ENCODE assay signal across 19 cellular contexts in genomic region chr2:126796931-126797621, GRCh38.
A peak's percentile ranks its signal among the peaks of the same experiment; 100 is the strongest.
DNase-seq lines count a peak whose midpoint lies in the region; ATAC-seq and TF ChIP-seq lines count a peak whose summit lies in the region.
"Had no signal": no experiment of that assay in that cellular context is flagged by ENCODE, and none has a peak within 500 bp of the region (broad histone marks: within the 10 kb centered on the region; RNA-seq: fewer than 3 reads in every experiment).

No MANE protein-coding gene starts in this region.

- no CpG with 5 or more reads among the region's 14 CpGs for WGBS in H9 (ENCODE audit: extremely low coverage, insufficient read length, low lambda C conversion rate)
- 90% methylated on average over 14 of the region's 14 CpGs for WGBS in sigmoid colon, 2 donors
- 96% methylated on average over 14 of the region's 14 CpGs for WGBS in hepatocyte (ENCODE audit: low lambda C conversion rate, missing lambda C conversion rate)

- no peak overlapping the region for H2BK12ac ChIP-seq in H9 (ENCODE audit: insufficient read length, low read depth, low read length)

- H4K5ac ChIP-seq in H9 (ENCODE audit: insufficient read length, low read depth, low read length): no peak overlapping the region

- no peak overlapping the region for H3T11ph ChIP-seq in H9 (ENCODE audit: low read length)

- H2BK15ac ChIP-seq in H9 (ENCODE audit: low read depth, low read length): no peak overlapping the region

- no peak overlapping the region for H3K4me3 Mint-ChIP-seq in H9

- no peak overlapping the region for H2BK120ac ChIP-seq in H9 (ENCODE audit: low read depth, low read length, poor library complexity, severe bottlenecking)

- H3K27ac ChIP-seq in H9 (ENCODE audit: insufficient read length, low read depth, low read length) (no peak overlapping the region), sigmoid colon (no peak overlapping the region), hepatocyte (no peak overlapping the region)
- H3K27ac ChIP-seq: C4-2B had no signal

- no peak overlapping the region for H3K9ac ChIP-seq in H9 (ENCODE audit: extremely low read depth, insufficient read length, low read length)

- H3K4me1 Mint-ChIP-seq in H9: peaks cover 17 to 19% of the 10 kb centered on the region in 2 experiments

- no peaks in the 10 kb centered on the region for H3K9me3 ChIP-seq in H9 (ENCODE audit: control insufficient read depth, low read depth, low read length)
- H3K9me3 ChIP-seq in sigmoid colon: no peaks in the 10 kb centered on the region
- H3K9me3 ChIP-seq in hepatocyte (ENCODE audit: low read depth): no peaks in the 10 kb centered on the region

- H3K4me1 ChIP-seq in H9 (ENCODE audit: insufficient read depth, low read length) (no peaks in the 10 kb centered on the region), sigmoid colon (no peaks in the 10 kb centered on the region), hepatocyte (ENCODE audit: insufficient read depth) (no peaks in the 10 kb centered on the region)

- DNase-seq in H9 (peak; percentile 21), SIG-M5 treated with dmso at 0.1 percent for 504 hours (lab: John Stamatoyannopoulos, UW; ENCODE audit: unreplicated experiment) (peak; percentile 70), left lobe of liver (ENCODE audit: low spot score) (peak; percentile 23), sigmoid colon (peak; percentile 24), hepatocyte (ENCODE audit: low spot score) (no peak)
- DNase-seq in activated naive CD4-positive, alpha-beta T cell treated with Interleukin-2 at 50 U/mL for 16 hours: no peak
- DNase-seq: DMS 273 treated with DMSO at 0.1 percent for 48 hours, GDM1, GOT3, KBM-7, NCI-H1417 treated with DMSO at 0.1 percent for 48 hours, NCI-H2029, NCI-H2171 treated with DMSO at 0.1 percent for 48 hours, NCI-H510A, NCI-H82, PC-3 had no signal

- H2BK20ac ChIP-seq in H9 (ENCODE audit: low read depth, low read length, poor library complexity, severe bottlenecking): no peak overlapping the region

- H3K27me3 ChIP-seq in H9 (ENCODE audit: insufficient read depth, low read length) (no peaks in the 10 kb centered on the region), sigmoid colon (peaks cover 0 to 7% (median 0%) of the 10 kb centered on the region in 3 donors), hepatocyte (peaks cover 24% of the 10 kb centered on the region)

- H2BK5ac ChIP-seq in H9 (ENCODE audit: insufficient read length, low read length): no peak overlapping the region

- H2AFZ ChIP-seq in H9 (ENCODE audit: low read length) (no peak overlapping the region), hepatocyte (no peak overlapping the region)

- H3K23ac ChIP-seq in H9 (ENCODE audit: insufficient read length, low read depth, low read length): no peak overlapping the region

- no peaks in the 10 kb centered on the region; a peak in 1 of 7 replicates for H3K36me3 Mint-ChIP-seq in H9 (ENCODE audit: insufficient read depth in 1 of 3, low read depth in 3 of 3)

- no peaks in the 10 kb centered on the region for H3K9me2 ChIP-seq in hepatocyte (replicated peaks; ENCODE audit: insufficient read depth)

- H3K4me3 ChIP-seq in sigmoid colon (no peak overlapping the region), hepatocyte (no peak overlapping the region)
- H3K4me3 ChIP-seq: GM12878 had no signal

- no peak overlapping the region for H3K18ac ChIP-seq in H9 (ENCODE audit: insufficient read length, low read depth, low read length)

- TF ChIP-seq CTCF in H9 (conservative IDR thresholded peaks at IDR 0.05): no peak
- TF ChIP-seq CTCF in sigmoid colon (IDR thresholded peaks at IDR 0.05): no peak
- no peak for TF ChIP-seq CTCF in hepatocyte (IDR thresholded peaks at IDR 0.05; ENCODE audit: poor library complexity)

- H3K14ac ChIP-seq in H9 (ENCODE audit: insufficient read depth, low read length): no peak overlapping the region

- H4K8ac ChIP-seq in H9 (replicated peaks; ENCODE audit: insufficient read length, low read depth, low read length): no peak overlapping the region

- no peaks in the 10 kb centered on the region for H3K79me1 ChIP-seq in H9 (ENCODE audit: insufficient read depth, low read depth, low read length, poor library complexity, severe bottlenecking)

- H4K20me1 ChIP-seq in H9 (ENCODE audit: control insufficient read depth, insufficient read depth, insufficient read length): no peaks in the 10 kb centered on the region
- H4K20me1 ChIP-seq in hepatocyte (ENCODE audit: insufficient read depth, poor library complexity, severe bottlenecking): no peaks in the 10 kb centered on the region

- H3K23me2 ChIP-seq in H9 (ENCODE audit: insufficient read length, low read depth, low read length, poor library complexity, severe bottlenecking): no peaks in the 10 kb centered on the region

- no peak overlapping the region for H3K27ac Mint-ChIP-seq in H9

- TF ChIP-seq POLR2A in sigmoid colon (IDR thresholded peaks at IDR 0.05): no peak

- H2AK5ac ChIP-seq in H9 (ENCODE audit: insufficient read length, low read length): no peak overlapping the region

- H3K27me3 Mint-ChIP-seq in H9 (ENCODE audit: low read depth): peaks cover 8% of the 10 kb centered on the region

- ATAC-seq in left lobe of liver (no peak), GM18907 (IDR thresholded peaks at IDR 0.05; ENCODE audit: unreplicated experiment) (no peak)
- ATAC-seq: GM12878, PC-3 had no signal

- intact Hi-C loops in sigmoid colon (cut with DNase I): no loop called here

- H3K4me2 ChIP-seq in H9 (ENCODE audit: insufficient read depth, insufficient read length, low read length): no peak overlapping the region
- no peak overlapping the region for H3K4me2 ChIP-seq in hepatocyte

- H4K91ac ChIP-seq in H9 (ENCODE audit: insufficient read length, low read depth, low read length): no peak overlapping the region

- H3K36me3 ChIP-seq in sigmoid colon (no peaks in the 10 kb centered on the region), hepatocyte (replicated peaks; ENCODE audit: insufficient read depth, low read depth) (no peaks in the 10 kb centered on the region)

- H3K4ac ChIP-seq in H9 (ENCODE audit: low read depth, low read length): no peak overlapping the region

- H3K79me2 ChIP-seq in H9 (ENCODE audit: insufficient read depth, low read length) (no peaks in the 10 kb centered on the region), hepatocyte (no peaks in the 10 kb centered on the region)

- no peaks in the 10 kb centered on the region for H3K9me3 Mint-ChIP-seq in H9

- no peak for TF ChIP-seq EP300 in sigmoid colon (IDR thresholded peaks at IDR 0.05)

- H3K56ac ChIP-seq in H9 (ENCODE audit: insufficient read length, low read depth, low read length): no peak overlapping the region

Comparison
In these comparisons a context has a peak if more than half of its experiments do, and no peak if none do; other contexts are left out.
1. DNase-seq: peak in H9 (single experiment), SIG-M5 treated with dmso at 0.1 percent for 504 hours (single experiment), left lobe of liver (single experiment) and sigmoid colon (single experiment); none in hepatocyte (single experiment) and activated naive CD4-positive, alpha-beta T cell treated with Interleukin-2 at 50 U/mL for 16 hours (single experiment).